Comparison of ENCODE assay signal across 23 cellular contexts in the genomic region with DNA sequence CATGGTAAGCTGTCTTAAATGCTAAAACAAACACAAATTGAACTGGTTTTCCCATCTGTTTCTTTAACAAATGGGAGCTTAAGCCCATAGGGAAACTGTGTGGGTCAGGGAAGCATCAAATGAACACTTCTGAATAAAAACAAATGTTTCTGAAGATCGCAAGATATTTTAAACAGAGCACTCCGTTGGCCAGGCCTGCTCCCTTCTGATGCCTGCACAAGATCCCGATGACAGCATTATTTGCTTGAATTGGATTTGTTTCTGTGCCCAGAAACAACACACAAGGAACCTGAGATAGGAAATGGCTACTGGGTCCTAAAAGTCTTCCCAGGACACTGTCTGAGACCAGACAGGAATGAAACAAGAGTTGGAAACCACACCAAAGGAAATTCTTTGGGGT.
"Had no signal": no experiment of that assay in that cellular context is flagged by ENCODE, and none has a peak within 500 bp of the region (broad histone marks: within the 10 kb centered on the region; RNA-seq: fewer than 3 reads in every experiment).

No MANE protein-coding gene starts in this region.

- H3K4me1 ChIP-seq: foreskin keratinocyte, gastroesophageal sphincter, heart left ventricle, lower lobe of right lung, parathyroid adenoma, right atrium auricular region, stomach, testis, tibial artery had no signal

- H3K27ac ChIP-seq: foreskin keratinocyte, gastroesophageal sphincter, heart left ventricle, lower lobe of right lung, neutrophil, parathyroid adenoma, right atrium auricular region, stomach, testis, tibial artery had no signal

- H3K4me3 ChIP-seq: gastroesophageal sphincter, heart left ventricle, lower lobe of right lung, right atrium auricular region, stomach, testis, tibial artery had no signal

- H3K79me2 ChIP-seq: parathyroid adenoma had no signal

- DNase-seq: cortex of kidney; effector memory CD8-positive, alpha-beta T cell; foreskin keratinocyte; heart left ventricle; hippocampal formation; kidney glomerular epithelial cell; left colon; left ventricle myocardium superior; lower lobe of right lung; natural killer cell; stimulated activated CD4-positive, alpha-beta T cell treated with anti-CD3 and anti-CD28 coated beads, Interleukin-2, amount 100 ng/mL, for 24 hours; stimulated activated CD4-positive, alpha-beta T cell treated with anti-CD3 and anti-CD28 coated beads, Interleukin-4, amount 100 ng/mL, for 24 hours; stimulated activated naive CD4-positive, alpha-beta T cell treated with Interleukin-2 at 50 U/mL for 16 hours; stomach; substantia nigra; testis; tibial artery had no signal

- H2AFZ ChIP-seq: parathyroid adenoma had no signal

- H3K9me3 ChIP-seq: gastroesophageal sphincter, heart left ventricle, lower lobe of right lung, neutrophil, right atrium auricular region, stomach, testis, tibial artery had no signal

- H3K9ac ChIP-seq: parathyroid adenoma had no signal

- H3K36me3 ChIP-seq: gastroesophageal sphincter, heart left ventricle, lower lobe of right lung, neutrophil, right atrium auricular region, stomach, tibial artery had no signal

- H3K27me3 ChIP-seq: foreskin keratinocyte, heart left ventricle, neutrophil, right atrium auricular region, testis, tibial artery had no signal

- ATAC-seq: effector memory CD8-positive, alpha-beta T cell; foreskin keratinocyte; gastroesophageal sphincter; heart left ventricle; left colon; left ventricle myocardium superior; lower lobe of right lung; natural killer cell; sciatic nerve; stimulated activated effector memory CD8-positive, alpha-beta T cell treated with anti-CD3 and anti-CD28 coated beads, Interleukin-12 subunit alpha, Interleukin-12 subunit beta, amount 100 ng/mL, for 72 hours had no signal
